In genomic region chr14:64035143-64035542, GRCh38 we compare ENCODE assay signal across 1 cellular context.
TF ChIP-seq lines count a peak whose summit lies in the region.

No MANE protein-coding gene starts in this region.

TF ChIP-seq in IMR-90, 13 proteins besides CTCF, POLR2A, EP300 and RAD21:
- TF ChIP-seq MAFK (IDR thresholded peaks at IDR 0.05; ENCODE audit: low read depth, low read length): no peak
- TF ChIP-seq MXI1 (IDR thresholded peaks at IDR 0.05; ENCODE audit: borderline replicate concordance, low read depth, low read length): no peak
- no peak; the same call in 1 of the 2 replicates for TF ChIP-seq FOS (IDR thresholded peaks at IDR 0.05; ENCODE audit: low read depth, low read length)
- TF ChIP-seq MAZ (IDR thresholded peaks at IDR 0.05; ENCODE audit: borderline replicate concordance, low read depth, low read length): no peak
- TF ChIP-seq CHD1 (IDR thresholded peaks at IDR 0.05; ENCODE audit: low read depth, low read length): no peak
- TF ChIP-seq SMC3 (IDR thresholded peaks at IDR 0.05; ENCODE audit: low read depth, low read length): no peak
- TF ChIP-seq RFX5 (IDR thresholded peaks at IDR 0.05; ENCODE audit: low read depth, low read length): no peak
- TF ChIP-seq ELK1 (IDR thresholded peaks at IDR 0.05; ENCODE audit: borderline replicate concordance, low read depth, low read length): no peak
